Comparison of ENCODE assay signal across 12 cellular contexts in the genomic region with DNA sequence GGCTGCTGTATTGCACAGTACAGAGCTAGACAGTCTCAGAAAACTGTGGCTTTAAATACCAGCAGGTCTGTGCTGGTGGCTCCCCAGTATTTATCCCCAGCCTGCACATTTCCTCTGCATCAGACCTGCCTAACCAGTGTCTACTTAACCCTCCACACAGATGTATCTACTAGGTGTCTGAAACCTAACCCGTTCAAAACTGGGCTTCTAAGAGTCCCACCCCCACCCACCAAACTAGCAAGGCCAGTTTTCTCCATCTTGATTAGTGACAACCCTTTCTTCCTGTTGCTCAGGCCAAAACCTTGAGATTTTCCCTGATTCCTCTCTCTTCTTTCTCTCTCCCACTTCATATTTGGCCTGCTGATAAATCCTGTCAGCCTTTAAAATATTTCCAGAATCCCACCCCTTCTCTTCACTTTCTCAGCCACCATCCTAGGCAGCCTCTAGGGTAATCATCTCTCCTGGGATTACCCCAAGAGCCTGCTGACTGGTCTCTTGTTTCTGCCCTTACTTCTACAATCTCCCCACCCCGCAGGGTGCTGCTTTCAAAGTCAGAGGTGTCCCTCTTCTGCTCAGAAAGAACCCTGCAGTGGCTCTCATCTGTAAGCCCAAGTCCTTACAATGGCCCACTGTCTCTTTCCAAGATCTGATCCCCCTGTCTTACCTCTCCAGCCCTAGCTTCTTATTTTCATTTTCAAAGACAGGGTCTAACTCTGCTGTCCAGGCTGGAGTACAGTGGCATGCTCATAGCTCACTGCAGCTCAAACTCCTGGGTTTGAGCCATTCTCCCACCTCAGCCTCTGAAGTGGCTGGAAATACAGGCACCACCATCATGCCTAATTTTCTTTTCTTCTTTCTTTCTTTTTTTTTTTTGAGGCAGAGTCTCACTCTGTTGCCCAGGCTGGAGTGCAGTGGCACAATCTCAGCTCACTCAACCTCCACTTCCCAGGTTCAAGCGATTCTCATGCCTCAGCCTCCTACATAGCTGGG. TPM values are rescaled to one million over a fixed set of nuclear protein-coding genes. Genes with fewer than 3 reads are reported as not detected.
DNase-seq lines count a peak whose midpoint lies in the region; ATAC-seq and TF ChIP-seq lines count a peak whose summit lies in the region.
"Had no signal": no experiment of that assay in that cellular context is flagged by ENCODE, and none has a peak within 500 bp of the region (broad histone marks: within the 10 kb centered on the region; RNA-seq: fewer than 3 reads in every experiment).

No MANE protein-coding gene starts in this region.

- peaks cover 24% of the 10 kb centered on the region for H3K4me1 ChIP-seq in lower lobe of right lung

- no peaks in the 10 kb centered on the region for H3K36me3 ChIP-seq in lower lobe of right lung

- ATAC-seq in activated T-helper 17 cell treated with anti-CD3 and anti-CD28 coated beads, Interleukin-2, amount 50 U/mL, for 72 hours (replicated peaks) = no peak
- ATAC-seq in HG03469 (IDR thresholded peaks at IDR 0.05; ENCODE audit: unreplicated experiment) (no peak), lower lobe of right lung (no peak), HG03520 (IDR thresholded peaks at IDR 0.05; ENCODE audit: unreplicated experiment) (no peak)
- ATAC-seq: left lobe of liver had no signal

- in situ Hi-C loops in GM13977 (cut with MboI; ENCODE audit: low pct_unique_long_range_greater_than_20kb, low sequenced_read_pairs, unreplicated experiment) = no loop called here

- H3K36me3 Mint-ChIP-seq in activated T-helper 17 cell treated with anti-CD3 and anti-CD28 coated beads, Interleukin-2, amount 50 U/mL, for 72 hours (ENCODE audit: low read depth) = no peaks in the 10 kb centered on the region
- no peaks in the 10 kb centered on the region for H3K36me3 Mint-ChIP-seq in nephron (ENCODE audit: low read depth)

- no peak overlapping the region for H3K4me3 ChIP-seq in lower lobe of right lung

- peaks cover 10% of the 10 kb centered on the region for H3K4me1 Mint-ChIP-seq in activated T-helper 17 cell treated with anti-CD3 and anti-CD28 coated beads, Interleukin-2, amount 50 U/mL, for 72 hours
- H3K4me1 Mint-ChIP-seq in nephron = peaks cover 53% of the 10 kb centered on the region

- TF ChIP-seq CTCF in C4-2B (conservative IDR thresholded peaks at IDR 0.05) (no peak), GM13977 (IDR thresholded peaks at IDR 0.05; ENCODE audit: extremely low read depth, insufficient read depth, missing control alignments) (peak; percentile 38), nephron (IDR thresholded peaks at IDR 0.05; ENCODE audit: unreplicated experiment in 3 of 3) (no peak), lower lobe of right lung (IDR thresholded peaks at IDR 0.05) (no peak)

- peak overlapping the region; percentile 1 for H3K27ac Mint-ChIP-seq in activated T-helper 17 cell treated with anti-CD3 and anti-CD28 coated beads, Interleukin-2, amount 50 U/mL, for 72 hours
- H3K27ac Mint-ChIP-seq in nephron = peak overlapping the region; percentile 56 to 88 (median 85)

- H3K27me3 Mint-ChIP-seq in activated T-helper 17 cell treated with anti-CD3 and anti-CD28 coated beads, Interleukin-2, amount 50 U/mL, for 72 hours = no peaks in the 10 kb centered on the region
- peaks cover 6% of the 10 kb centered on the region for H3K27me3 Mint-ChIP-seq in nephron (ENCODE audit: low read depth)

- H3K9me3 Mint-ChIP-seq in activated T-helper 17 cell treated with anti-CD3 and anti-CD28 coated beads, Interleukin-2, amount 50 U/mL, for 72 hours = no peaks in the 10 kb centered on the region
- H3K9me3 Mint-ChIP-seq in nephron = no peaks in the 10 kb centered on the region

- DNase-seq in GM13977 (ENCODE audit: low spot score) (peak; percentile 69), lower lobe of right lung (no peak), amygdala (lab: John Stamatoyannopoulos, UW) (no peak)
- DNase-seq: activated CD4-positive, alpha-beta T cell treated with anti-CD3 and anti-CD28 coated beads, Interleukin-2, amount 50 U/mL, for 48 hours; NCI-H1930; SHP77 treated with DMSO at 0.1 percent for 48 hours had no signal

- intact Hi-C loops in lower lobe of right lung (cut with DNase I) = no loop called here

- H3K27ac ChIP-seq in C4-2B (peak overlapping the region; percentile 89), lower lobe of right lung (no peak overlapping the region)

- no peak overlapping the region for H3K4me3 Mint-ChIP-seq in activated T-helper 17 cell treated with anti-CD3 and anti-CD28 coated beads, Interleukin-2, amount 50 U/mL, for 72 hours
- H3K4me3 Mint-ChIP-seq in nephron = peak overlapping the region in 2 of 3 experiments; percentile 38 to 61

- no peaks in the 10 kb centered on the region for H3K27me3 ChIP-seq in lower lobe of right lung (ENCODE audit: low read depth)

- no peaks in the 10 kb centered on the region for H3K9me3 ChIP-seq in lower lobe of right lung

RNA-seq across cellular contexts. Expression of gene H3-3A, which starts 45.2 kb away (rescaled TPM):
- total RNA-seq in activated T-helper 17 cell treated with anti-CD3 and anti-CD28 coated beads, Interleukin-2, amount 50 U/mL, for 72 hours = 100 to 1,000 TPM; 222 to 316 TPM
- total RNA-seq in lower lobe of right lung = 504 TPM
